19 cellular contexts compared by ENCODE assay signal in genomic region chr10:86681047-86681446, GRCh38. TPM values are rescaled to one million over a fixed set of nuclear protein-coding genes. Genes with fewer than 3 reads are reported as not detected.
DNase-seq lines count a peak whose midpoint lies in the region; ATAC-seq and TF ChIP-seq lines count a peak whose summit lies in the region.
"Had no signal": no experiment of that assay in that cellular context is flagged by ENCODE, and none has a peak within 500 bp of the region (broad histone marks: within the 10 kb centered on the region; RNA-seq: fewer than 3 reads in every experiment).

No MANE protein-coding gene starts in this region.

- no peaks in the 10 kb centered on the region for H3K27me3 ChIP-seq in skeletal muscle tissue (ENCODE audit: control insufficient read depth in 3 of 3, insufficient read depth in 3 of 3, low read length in 3 of 3)
- no peaks in the 10 kb centered on the region for H3K27me3 ChIP-seq in CD4-positive, alpha-beta T cell (ENCODE audit: control insufficient read depth, insufficient read depth, low read length)
- H3K27me3 ChIP-seq: vagina had no signal

- peaks cover 92 to 98% (median 94%) of the 10 kb centered on the region in 3 donors for H3K4me1 ChIP-seq in skeletal muscle tissue (ENCODE audit: control insufficient read depth in 3 of 3, insufficient read depth in 3 of 3, low read length in 3 of 3)
- H3K4me1 ChIP-seq: vagina had no signal

- H3K36me3 ChIP-seq in skeletal muscle tissue (ENCODE audit: control insufficient read depth in 3 of 3, insufficient read depth in 3 of 3, low read length in 3 of 3), result peaks cover 50 to 70% (median 65%) of the 10 kb centered on the region in 3 donors
- H3K36me3 ChIP-seq: vagina had no signal

- no peaks in the 10 kb centered on the region for H3K9me3 ChIP-seq in skeletal muscle tissue (ENCODE audit: control insufficient read depth in 3 of 3, low read length in 3 of 3)
- H3K9me3 ChIP-seq in CD4-positive, alpha-beta T cell (ENCODE audit: control insufficient read depth, low read length), result no peaks in the 10 kb centered on the region
- H3K9me3 ChIP-seq: vagina had no signal

- peak overlapping the region in 1 of 3 donors; percentile 52 for H3K4me3 ChIP-seq in skeletal muscle tissue (ENCODE audit: low read length in 3 of 3)
- H3K4me3 ChIP-seq: vagina had no signal

- peak overlapping the region; percentile 57 to 84 (median 62) for H3K9ac ChIP-seq in skeletal muscle tissue (ENCODE audit: low read depth in 1 of 3, low read length in 3 of 3)

- TF ChIP-seq CTCF in CD4-positive, alpha-beta T cell (IDR thresholded peaks at IDR 0.05), result no peak

- ATAC-seq in activated T-cell treated with anti-CD3 and anti-CD28 coated beads, Interleukin-2, amount 50 U/mL, for 72 hours (replicated peaks in 1 of 2), result no peak
- ATAC-seq in GM21515 (IDR thresholded peaks at IDR 0.05; ENCODE audit: unreplicated experiment), result no peak
- no peak for ATAC-seq in CD4-positive, alpha-beta T cell (ENCODE audit: poor library complexity)
- ATAC-seq: naive thymus-derived CD8-positive, alpha-beta T cell had no signal

- no peaks in the 10 kb centered on the region for H3K9me3 Mint-ChIP-seq in activated T-cell treated with anti-CD3 and anti-CD28 coated beads, Interleukin-2, amount 50 U/mL, for 72 hours
- H3K9me3 Mint-ChIP-seq in CD4-positive, alpha-beta T cell, result no peaks in the 10 kb centered on the region
- H3K9me3 Mint-ChIP-seq: activated naive CD8-positive, alpha-beta T cell treated with anti-CD3 and anti-CD28 coated beads, Interleukin-2, amount 10 ng/mL, durations not matched to agents 7 days and 5 days; naive thymus-derived CD8-positive, alpha-beta T cell had no signal

- DNase-seq in M059J (ENCODE audit: low read depth) (peak; percentile 24), hypothalamus (lab: John Stamatoyannopoulos, UW) (peak in 30 of 51 donors; percentile 8 to 75 (median 36)), COR-L47 (lab: John Stamatoyannopoulos, UW) (no peak)
- no peak for DNase-seq in activated T-cell treated with anti-CD3 and anti-CD28 coated beads, Interleukin-2, amount 50 U/mL, for 72 hours
- no peak for DNase-seq in CD4-positive, alpha-beta T cell
- DNase-seq: activated CD4-positive, alpha-beta T cell treated with anti-CD3 and anti-CD28 coated beads for 48 hours; activated naive CD8-positive, alpha-beta T cell treated with anti-CD3 and anti-CD28 coated beads, Interleukin-2, amount 10 ng/mL, durations not matched to agents 7 days and 5 days; activated T-cell treated with anti-CD3 and anti-CD28 coated beads for 4 hours; naive thymus-derived CD8-positive, alpha-beta T cell; NCI-H2171 treated with DMSO at 0.1 percent for 48 hours; SIG-M5; stimulated activated CD4-positive, alpha-beta T cell treated with anti-CD3 and anti-CD28 coated beads, Interleukin-4, amount 100 ng/mL, for 24 hours; T1000 had no signal

- no peaks in the 10 kb centered on the region for H3K36me3 Mint-ChIP-seq in activated T-cell treated with anti-CD3 and anti-CD28 coated beads, Interleukin-2, amount 50 U/mL, for 72 hours (ENCODE audit: insufficient read depth in 2 of 2)
- no peaks in the 10 kb centered on the region for H3K36me3 Mint-ChIP-seq in CD4-positive, alpha-beta T cell (ENCODE audit: low read depth)
- H3K36me3 Mint-ChIP-seq: activated naive CD8-positive, alpha-beta T cell treated with anti-CD3 and anti-CD28 coated beads, Interleukin-2, amount 10 ng/mL, durations not matched to agents 7 days and 5 days; naive thymus-derived CD8-positive, alpha-beta T cell had no signal

- no peaks in the 10 kb centered on the region for H3K4me1 Mint-ChIP-seq in activated T-cell treated with anti-CD3 and anti-CD28 coated beads, Interleukin-2, amount 50 U/mL, for 72 hours (ENCODE audit: low read depth)
- H3K4me1 Mint-ChIP-seq in CD4-positive, alpha-beta T cell (ENCODE audit: low read depth), result no peaks in the 10 kb centered on the region

- CTCF ChIA-PET in CD4-positive, alpha-beta T cell (lab: Charles Lee), result no interaction called here

- H3K27me3 Mint-ChIP-seq in activated T-cell treated with anti-CD3 and anti-CD28 coated beads, Interleukin-2, amount 50 U/mL, for 72 hours (ENCODE audit: low read depth), result no peaks in the 10 kb centered on the region
- H3K27me3 Mint-ChIP-seq in CD4-positive, alpha-beta T cell, result peaks cover 4% of the 10 kb centered on the region
- H3K27me3 Mint-ChIP-seq: activated naive CD8-positive, alpha-beta T cell treated with anti-CD3 and anti-CD28 coated beads, Interleukin-2, amount 10 ng/mL, durations not matched to agents 7 days and 5 days had no signal

- H3K4me3 Mint-ChIP-seq in activated T-cell treated with anti-CD3 and anti-CD28 coated beads, Interleukin-2, amount 50 U/mL, for 72 hours, result no peak overlapping the region
- H3K4me3 Mint-ChIP-seq in CD4-positive, alpha-beta T cell, result no peak overlapping the region
- H3K4me3 Mint-ChIP-seq: activated naive CD8-positive, alpha-beta T cell treated with anti-CD3 and anti-CD28 coated beads, Interleukin-2, amount 10 ng/mL, durations not matched to agents 7 days and 5 days; naive thymus-derived CD8-positive, alpha-beta T cell had no signal

- POLR2A ChIA-PET in CD4-positive, alpha-beta T cell (lab: Charles Lee), result no interaction called here

- intact Hi-C loops in CD4-positive, alpha-beta T cell (cut with DNase I, micrococcal nuclease), result loop anchor here in 1 of 2 experiments (10.0 kb wide), 2 partner anchors 284 to 464 kb away; partner anchors contain the start of gene ADIRF

- no peak overlapping the region for H3K27ac Mint-ChIP-seq in activated T-cell treated with anti-CD3 and anti-CD28 coated beads, Interleukin-2, amount 50 U/mL, for 72 hours
- no peak overlapping the region for H3K27ac Mint-ChIP-seq in CD4-positive, alpha-beta T cell
- H3K27ac Mint-ChIP-seq: activated naive CD8-positive, alpha-beta T cell treated with anti-CD3 and anti-CD28 coated beads, Interleukin-2, amount 10 ng/mL, durations not matched to agents 7 days and 5 days; naive thymus-derived CD8-positive, alpha-beta T cell had no signal

- peak overlapping the region; percentile 39 for H3K27ac ChIP-seq in cingulate gyrus (ENCODE audit: low read depth, low read length)
- peak overlapping the region; percentile 83 for H3K27ac ChIP-seq in skeletal muscle tissue (ENCODE audit: low read depth, low read length)
- no peak overlapping the region for H3K27ac ChIP-seq in CD4-positive, alpha-beta T cell (ENCODE audit: low read depth, low read length)
- H3K27ac ChIP-seq: vagina had no signal

RNA-seq across cellular contexts. Expression of gene LDB3, which starts 12.7 kb away (rescaled TPM):
- 0.05 TPM in 2 replicates for total RNA-seq in M059J (2014; rRNA removed; shearing (Covaris generic))
- total RNA-seq in skeletal muscle tissue, result 87.7 TPM
- total RNA-seq in activated T-cell treated with anti-CD3 and anti-CD28 coated beads, Interleukin-2, amount 50 U/mL, for 72 hours, result under 1 TPM; 0.14 to 0.16 TPM
- total RNA-seq in CD4-positive, alpha-beta T cell, result under 1 TPM; 0.05 to 0.08 TPM
- total RNA-seq: activated naive CD8-positive, alpha-beta T cell treated with anti-CD3 and anti-CD28 coated beads, Interleukin-2, amount 10 ng/mL, durations not matched to agents 7 days and 5 days had no signal

RNA-seq across cellular contexts. Expression of gene OPN4, which starts 26.7 kb away (rescaled TPM):
- 0.52 TPM in 1 of 2 replicates, not detected in the other for total RNA-seq in M059J (2014; rRNA removed; shearing (Covaris generic))
- total RNA-seq in skeletal muscle tissue, result not detected
- not detected for total RNA-seq in activated T-cell treated with anti-CD3 and anti-CD28 coated beads, Interleukin-2, amount 50 U/mL, for 72 hours
- not detected for total RNA-seq in CD4-positive, alpha-beta T cell
- total RNA-seq: activated naive CD8-positive, alpha-beta T cell treated with anti-CD3 and anti-CD28 coated beads, Interleukin-2, amount 10 ng/mL, durations not matched to agents 7 days and 5 days; chondrocyte; kidney epithelial cell; naive thymus-derived CD8-positive, alpha-beta T cell; vagina had no signal

Comparison
In these comparisons a context has a peak if more than half of its experiments do, and no peak if none do; other contexts are left out.
1. DNase-seq: peak in M059J (single experiment) and hypothalamus (30 of 51); none in COR-L47 (single experiment), activated T-cell treated with anti-CD3 and anti-CD28 coated beads, Interleukin-2, amount 50 U/mL, for 72 hours (0 of 2) and CD4-positive, alpha-beta T cell (0 of 10).
2. RNA of gene LDB3, which starts 12.7 kb away (total RNA-seq): 87.7 TPM in skeletal muscle tissue (single experiment); 0.14 to 0.16 TPM in activated T-cell treated with anti-CD3 and anti-CD28 coated beads, Interleukin-2, amount 50 U/mL, for 72 hours, 0.05 to 0.08 TPM in CD4-positive, alpha-beta T cell and 0.05 TPM in M059J; every median in the first group is over 10 times any median in the second.